In genomic region chr22:17890245-17890671, GRCh38 we compare ENCODE assay signal across 14 cellular contexts.
A peak's percentile ranks its signal among the peaks of the same experiment; 100 is the strongest.
DNase-seq lines count a peak whose midpoint lies in the region; ATAC-seq and TF ChIP-seq lines count a peak whose summit lies in the region.
"Had no signal": no experiment of that assay in that cellular context is flagged by ENCODE, and none has a peak within 500 bp of the region (broad histone marks: within the 10 kb centered on the region; RNA-seq: fewer than 3 reads in every experiment).

No MANE protein-coding gene starts in this region.

- H3K4me3 ChIP-seq in esophagus muscularis mucosa (no peak overlapping the region), transverse colon (no peak overlapping the region)
- H3K4me3 ChIP-seq: lung had no signal

- H3K9me3 Mint-ChIP-seq in activated CD4-positive, alpha-beta T cell treated with anti-CD3 and anti-CD28 coated beads, Interleukin-2, amount 10 ng/mL, durations not matched to agents 24 days and 14 days: no peaks in the 10 kb centered on the region
- H3K9me3 Mint-ChIP-seq in mesothelial cell of epicardium (no peaks in the 10 kb centered on the region), osteocyte (ENCODE audit: unreplicated experiment) (no peaks in the 10 kb centered on the region)
- H3K9me3 Mint-ChIP-seq: activated naive CD8-positive, alpha-beta T cell treated with anti-CD3 and anti-CD28 coated beads, Interleukin-2, amount 10 ng/mL, durations not matched to agents 7 days and 5 days had no signal

- TF ChIP-seq CTCF in esophagus muscularis mucosa (IDR thresholded peaks at IDR 0.05): no peak
- TF ChIP-seq CTCF in mesothelial cell of epicardium (IDR thresholded peaks at IDR 0.05; ENCODE audit: unreplicated experiment): no peak
- TF ChIP-seq CTCF in transverse colon (IDR thresholded peaks at IDR 0.05): no peak
- TF ChIP-seq CTCF in osteocyte (IDR thresholded peaks at IDR 0.05): no peak

- no peak overlapping the region for H3K4me3 Mint-ChIP-seq in activated CD4-positive, alpha-beta T cell treated with anti-CD3 and anti-CD28 coated beads, Interleukin-2, amount 10 ng/mL, durations not matched to agents 24 days and 14 days
- no peak overlapping the region for H3K4me3 Mint-ChIP-seq in mesothelial cell of epicardium
- H3K4me3 Mint-ChIP-seq in osteocyte (ENCODE audit: unreplicated experiment): no peak overlapping the region
- H3K4me3 Mint-ChIP-seq: activated naive CD8-positive, alpha-beta T cell treated with anti-CD3 and anti-CD28 coated beads, Interleukin-2, amount 10 ng/mL, durations not matched to agents 7 days and 5 days had no signal

- ATAC-seq in GM21723 (IDR thresholded peaks at IDR 0.05; ENCODE audit: unreplicated experiment): no peak

- TF ChIP-seq POLR2A in esophagus muscularis mucosa (IDR thresholded peaks at IDR 0.05; ENCODE audit: low read depth) (no peak), transverse colon (IDR thresholded peaks at IDR 0.05) (peak; percentile 32)

- peak overlapping the region; percentile 69 to 82 (median 78) for H3K27ac ChIP-seq in esophagus muscularis mucosa (replicated peaks in 1 of 4)
- H3K27ac ChIP-seq in transverse colon: peak overlapping the region; percentile 80 to 87 (median 84)

- H3K36me3 Mint-ChIP-seq in activated CD4-positive, alpha-beta T cell treated with anti-CD3 and anti-CD28 coated beads, Interleukin-2, amount 10 ng/mL, durations not matched to agents 24 days and 14 days (ENCODE audit: low read depth): peaks cover 20% of the 10 kb centered on the region
- H3K36me3 Mint-ChIP-seq in mesothelial cell of epicardium (peaks cover 26% of the 10 kb centered on the region), osteocyte (ENCODE audit: unreplicated experiment) (peaks cover 42% of the 10 kb centered on the region)

- WGBS in esophagus muscularis mucosa: 53% methylated on average over 4 of the region's 4 CpGs
- WGBS in transverse colon (ENCODE audit: low coverage in 1 of 2), 2 donors: 80% methylated on average over 4 of the region's 4 CpGs; no CpG with 5 or more reads in 1 of the 2 donors

- TF ChIP-seq EP300 in esophagus muscularis mucosa (IDR thresholded peaks at IDR 0.05) (no peak), transverse colon (IDR thresholded peaks at IDR 0.05; ENCODE audit: low read depth) (no peak)

- intact Hi-C loops in activated CD4-positive, alpha-beta T cell treated with anti-CD3 and anti-CD28 coated beads, Interleukin-2, amount 10 ng/mL, durations not matched to agents 24 days and 14 days (cut with micrococcal nuclease): no loop called here
- intact Hi-C loops in esophagus muscularis mucosa (cut with DNase I) (loop anchor here (5.0 kb wide), 1 partner anchor 187 kb away; the partner anchor contains the start of gene PEX26), transverse colon (cut with DNase I; ENCODE audit: low total_unique reads) (no loop called here)

- H3K27me3 Mint-ChIP-seq in activated CD4-positive, alpha-beta T cell treated with anti-CD3 and anti-CD28 coated beads, Interleukin-2, amount 10 ng/mL, durations not matched to agents 24 days and 14 days: no peaks in the 10 kb centered on the region
- H3K27me3 Mint-ChIP-seq in mesothelial cell of epicardium (ENCODE audit: low read depth) (no peaks in the 10 kb centered on the region), osteocyte (ENCODE audit: unreplicated experiment) (no peaks in the 10 kb centered on the region)
- H3K27me3 Mint-ChIP-seq: activated naive CD8-positive, alpha-beta T cell treated with anti-CD3 and anti-CD28 coated beads, Interleukin-2, amount 10 ng/mL, durations not matched to agents 7 days and 5 days had no signal

- H3K4me1 ChIP-seq in esophagus muscularis mucosa: peaks cover 24 to 33% (median 26%) of the 10 kb centered on the region in 4 donors
- H3K4me1 ChIP-seq in transverse colon: peaks cover 12 to 50% (median 38%) of the 10 kb centered on the region in 4 donors

- DNase-seq in activated CD4-positive, alpha-beta T cell treated with anti-CD3 and anti-CD28 coated beads, Interleukin-2, amount 10 ng/mL, durations not matched to agents 24 days and 14 days: no peak
- no peak for DNase-seq in activated CD4-positive, alpha-beta T cell treated with anti-CD3 and anti-CD28 coated beads for 1 hour
- DNase-seq in esophagus muscularis mucosa (ENCODE audit: extremely low spot score): no peak
- DNase-seq in mesothelial cell of epicardium (ENCODE audit: low spot score in 2 of 2, unreplicated experiment in 2 of 2): no peak
- DNase-seq in transverse colon: peak; percentile 55
- no peak for DNase-seq in osteocyte (ENCODE audit: extremely low spot score, unreplicated experiment)
- no peak for DNase-seq in NCI-H187 treated with DMSO at 0.1 percent for 48 hours (lab: John Stamatoyannopoulos, UW)
- DNase-seq: 8988T; activated naive CD8-positive, alpha-beta T cell treated with anti-CD3 and anti-CD28 coated beads, Interleukin-2, amount 10 ng/mL, durations not matched to agents 7 days and 5 days; effector CD4-positive, alpha-beta T cell; NCI-H1092 treated with DMSO at 0.1 percent for 48 hours; trophoblast cell had no signal

- H3K36me3 ChIP-seq in esophagus muscularis mucosa: peaks cover 5 to 67% (median 61%) of the 10 kb centered on the region in 4 donors
- H3K36me3 ChIP-seq in transverse colon: peaks cover 0 to 40% (median 9%) of the 10 kb centered on the region in 4 donors

- H3K4me1 Mint-ChIP-seq in activated CD4-positive, alpha-beta T cell treated with anti-CD3 and anti-CD28 coated beads, Interleukin-2, amount 10 ng/mL, durations not matched to agents 24 days and 14 days: peaks cover 5% of the 10 kb centered on the region
- H3K4me1 Mint-ChIP-seq in mesothelial cell of epicardium (no peaks in the 10 kb centered on the region), osteocyte (ENCODE audit: unreplicated experiment) (no peaks in the 10 kb centered on the region)
- H3K4me1 Mint-ChIP-seq: activated naive CD8-positive, alpha-beta T cell treated with anti-CD3 and anti-CD28 coated beads, Interleukin-2, amount 10 ng/mL, durations not matched to agents 7 days and 5 days had no signal

- peak overlapping the region; percentile 68 for H3K27ac Mint-ChIP-seq in activated CD4-positive, alpha-beta T cell treated with anti-CD3 and anti-CD28 coated beads, Interleukin-2, amount 10 ng/mL, durations not matched to agents 24 days and 14 days
- peak overlapping the region; percentile 37 for H3K27ac Mint-ChIP-seq in mesothelial cell of epicardium
- H3K27ac Mint-ChIP-seq in osteocyte (ENCODE audit: unreplicated experiment): no peak overlapping the region
- H3K27ac Mint-ChIP-seq: activated naive CD8-positive, alpha-beta T cell treated with anti-CD3 and anti-CD28 coated beads, Interleukin-2, amount 10 ng/mL, durations not matched to agents 7 days and 5 days had no signal

- H3K9me3 ChIP-seq in esophagus muscularis mucosa (no peaks in the 10 kb centered on the region), transverse colon (no peaks in the 10 kb centered on the region)

- in situ Hi-C loops in transverse colon (cut with MboI; ENCODE audit: low pct_ligation_motif_present in 1 of 4, low pct_unique_long_range_greater_than_20kb in 1 of 4, low sequenced_read_pairs in 3 of 4): no loop called here

- H3K27me3 ChIP-seq in esophagus muscularis mucosa (no peaks in the 10 kb centered on the region), transverse colon (no peaks in the 10 kb centered on the region)
